22 cellular contexts compared by ENCODE assay signal in genomic region chr1:40909281-40909680, GRCh38. TPM values are rescaled to one million over a fixed set of nuclear protein-coding genes. Genes with fewer than 3 reads are reported as not detected.
DNase-seq lines count a peak whose midpoint lies in the region; ATAC-seq, FAIRE-seq and TF ChIP-seq lines count a peak whose summit lies in the region.
"Had no signal": no experiment of that assay in that cellular context is flagged by ENCODE, and none has a peak within 500 bp of the region (broad histone marks: within the 10 kb centered on the region; RNA-seq: fewer than 3 reads in every experiment).

No MANE protein-coding gene starts in this region.

- H3K27me3 ChIP-seq in HepG2 (ENCODE audit: control insufficient read depth in 1 of 2, insufficient read depth in 2 of 2, low read length in 2 of 2) (no peaks in the 10 kb centered on the region), right lobe of liver (no peaks in the 10 kb centered on the region), upper lobe of right lung (no peaks in the 10 kb centered on the region)
- H3K27me3 ChIP-seq: BLaER1 had no signal

- no peak for TF ChIP-seq EP300 in HepG2 (IDR thresholded peaks at IDR 0.05; ENCODE audit: low read depth in 2 of 2, low read length in 2 of 2)
- no peak for TF ChIP-seq EP300 in HepG2 (CRISPR knock-in tag; IDR thresholded peaks at IDR 0.05; ENCODE audit: borderline replicate concordance)

- TF ChIP-seq POLR2A in HepG2 (IDR thresholded peaks at IDR 0.05; ENCODE audit: insufficient read depth in 1 of 2, low read depth in 2 of 2, low read length in 2 of 2) (no peak), right lobe of liver (IDR thresholded peaks at IDR 0.05) (no peak)

- H3K4me2 ChIP-seq in HepG2 (ENCODE audit: low read depth, low read length), result no peak overlapping the region
- H3K4me2 ChIP-seq: BLaER1 had no signal

- no peaks in the 10 kb centered on the region for H3K27me3 Mint-ChIP-seq in chondrocyte (ENCODE audit: low read depth)
- H3K27me3 Mint-ChIP-seq in T-helper 2 cell treated with Interferon-gamma antibody and Interleukin-4, amounts not matched to agents 5 μg/mL and 100 μg/mL, for 36 hours (ENCODE audit: low read depth), result peaks cover 3% of the 10 kb centered on the region

- ATAC-seq in HepG2 (no peak), right lobe of liver (no peak), upper lobe of right lung (no peak)
- ATAC-seq: CD8-positive, alpha-beta T cell had no signal

- POLR2A ChIA-PET in HepG2 (lab: Yijun Ruan, JAX), result interaction anchor here (1.5 kb wide), 1 partner anchor 47 kb away, joined by 3 read pairs; the partner anchor contains the start of gene CITED4

- H3K4me1 ChIP-seq in HepG2 (ENCODE audit: insufficient read depth, low read length) (peaks cover 31% of the 10 kb centered on the region), right lobe of liver (no peaks in the 10 kb centered on the region), upper lobe of right lung (no peaks in the 10 kb centered on the region)
- H3K4me1 ChIP-seq: Caco-2 had no signal

- no peaks in the 10 kb centered on the region for H3K9me3 Mint-ChIP-seq in chondrocyte (ENCODE audit: low read depth)
- H3K9me3 Mint-ChIP-seq in T-helper 2 cell treated with Interferon-gamma antibody and Interleukin-4, amounts not matched to agents 5 μg/mL and 100 μg/mL, for 36 hours, result no peaks in the 10 kb centered on the region
- H3K9me3 Mint-ChIP-seq: CD4-positive, CD25-positive, alpha-beta regulatory T cell; CD8-positive, alpha-beta T cell; HFFc6 had no signal

- H3K9me3 ChIP-seq in HepG2 (ENCODE audit: low read length) (no peaks in the 10 kb centered on the region), right lobe of liver (no peaks in the 10 kb centered on the region), upper lobe of right lung (no peaks in the 10 kb centered on the region)
- H3K9me3 ChIP-seq: BLaER1, Caco-2, HAP-1 had no signal

- H3K27ac Mint-ChIP-seq in chondrocyte (ENCODE audit: unreplicated experiment), result no peak overlapping the region
- H3K27ac Mint-ChIP-seq in T-helper 2 cell treated with Interferon-gamma antibody and Interleukin-4, amounts not matched to agents 5 μg/mL and 100 μg/mL, for 36 hours, result no peak overlapping the region
- H3K27ac Mint-ChIP-seq: B cell; CD4-positive, CD25-positive, alpha-beta regulatory T cell; CD8-positive, alpha-beta T cell; HFFc6 had no signal

- H3K4me3 ChIP-seq in HepG2 (replicated peaks in 1 of 3; ENCODE audit: insufficient read depth in 1 of 3, low read depth in 2 of 3, low read length in 3 of 3) (no peak overlapping the region), right lobe of liver (no peak overlapping the region), upper lobe of right lung (no peak overlapping the region)
- H3K4me3 ChIP-seq: BLaER1, HAP-1 had no signal

- H3K36me3 ChIP-seq in HepG2 (replicated peaks in 1 of 2; ENCODE audit: control insufficient read depth in 1 of 2, insufficient read depth in 2 of 2, low read length in 2 of 2) (no peaks in the 10 kb centered on the region), right lobe of liver (no peaks in the 10 kb centered on the region), upper lobe of right lung (no peaks in the 10 kb centered on the region)
- H3K36me3 ChIP-seq: BLaER1, HAP-1 had no signal

- H3K79me2 ChIP-seq in HepG2 (ENCODE audit: insufficient read depth, low read length), result no peaks in the 10 kb centered on the region

- no peak overlapping the region for H3K4me3 Mint-ChIP-seq in chondrocyte (ENCODE audit: unreplicated experiment)
- H3K4me3 Mint-ChIP-seq in T-helper 2 cell treated with Interferon-gamma antibody and Interleukin-4, amounts not matched to agents 5 μg/mL and 100 μg/mL, for 36 hours, result no peak overlapping the region
- H3K4me3 Mint-ChIP-seq: B cell; CD4-positive, CD25-positive, alpha-beta regulatory T cell; CD8-positive, alpha-beta T cell; HFFc6 had no signal

- H3K9ac ChIP-seq in HepG2 (ENCODE audit: insufficient read depth, low read depth, low read length), result no peak overlapping the region
- H3K9ac ChIP-seq: BLaER1 had no signal

- intact Hi-C loops in HepG2 (cut with micrococcal nuclease; ENCODE audit: unreplicated experiment), result no loop called here
- intact Hi-C loops in right lobe of liver (cut with DNase I), result no loop called here
- intact Hi-C loops in upper lobe of right lung (cut with DNase I), result no loop called here

- H3K27ac ChIP-seq in HepG2 (ENCODE audit: extremely low read length, insufficient read depth, low read length), result no peak overlapping the region
- no peak overlapping the region for H3K27ac ChIP-seq in right lobe of liver
- H3K27ac ChIP-seq in upper lobe of right lung, result no peak overlapping the region
- H3K27ac ChIP-seq: 22Rv1, BLaER1, C4-2B had no signal

- H3K36me3 Mint-ChIP-seq in chondrocyte (ENCODE audit: low read depth), result no peaks in the 10 kb centered on the region
- H3K36me3 Mint-ChIP-seq in T-helper 2 cell treated with Interferon-gamma antibody and Interleukin-4, amounts not matched to agents 5 μg/mL and 100 μg/mL, for 36 hours (ENCODE audit: low read depth), result no peaks in the 10 kb centered on the region
- H3K36me3 Mint-ChIP-seq: CD4-positive, CD25-positive, alpha-beta regulatory T cell; CD8-positive, alpha-beta T cell had no signal

- DNase-seq in HepG2 (ENCODE audit: low spot score), result no peak
- no peak for DNase-seq in right lobe of liver
- DNase-seq in chondrocyte (ENCODE audit: low spot score), result peak; percentile 13
- peak; percentile 18 for DNase-seq in upper lobe of right lung
- DNase-seq in T-helper 1 cell, result no peak
- DNase-seq in T-helper 2 cell treated with Interferon-gamma antibody and Interleukin-4, amounts not matched to agents 5 μg/mL and 100 μg/mL, for 36 hours (ENCODE audit: low spot score), result no peak
- DNase-seq: Caco-2; CD4-positive, CD25-positive, alpha-beta regulatory T cell; CD8-positive, alpha-beta T cell; DMS153; DND-41; GOT3; HFFc6 had no signal

- WGBS in HepG2 (ENCODE audit: low lambda C conversion rate), result 71% methylated on average over 9 of the region's 9 CpGs
- WGBS in right lobe of liver (ENCODE audit: insufficient coverage, low coverage, low lambda C conversion rate, missing lambda C conversion rate), result 94% methylated on average over 9 of the region's 9 CpGs

- FAIRE-seq in HepG2 (lab: Jason Lieb, UNC), result no peak
- FAIRE-seq: A204.1, G401.6, GM12892, H54 had no signal

- no peak for TF ChIP-seq RAD21 in HepG2 (CRISPR knock-in tag; IDR thresholded peaks at IDR 0.05)

- TF ChIP-seq CTCF in HepG2 (CRISPR knock-in tag; IDR thresholded peaks at IDR 0.05) (no peak), right lobe of liver (IDR thresholded peaks at IDR 0.05) (no peak), chondrocyte (IDR thresholded peaks at IDR 0.05) (no peak), upper lobe of right lung (IDR thresholded peaks at IDR 0.05) (no peak)

- CTCF ChIA-PET in HepG2 (lab: Yijun Ruan, JAX; ENCODE audit: low intra/inter-chr PET ratio, low total read pairs), result no interaction called here

- H4K20me1 ChIP-seq in HepG2 (ENCODE audit: insufficient read depth, low read length), result no peaks in the 10 kb centered on the region
- H4K20me1 ChIP-seq: BLaER1 had no signal

- H2AFZ ChIP-seq in HepG2 (ENCODE audit: low read length), result no peak overlapping the region

- in situ Hi-C loops in HepG2 (cut with HindIII; ENCODE audit: extremely low pct_ligation_motif_present, low pct_unique_long_range_greater_than_20kb), result no loop called here

- no peaks in the 10 kb centered on the region for H3K4me1 Mint-ChIP-seq in chondrocyte (ENCODE audit: low read depth)
- H3K4me1 Mint-ChIP-seq in T-helper 2 cell treated with Interferon-gamma antibody and Interleukin-4, amounts not matched to agents 5 μg/mL and 100 μg/mL, for 36 hours (ENCODE audit: low read depth), result no peaks in the 10 kb centered on the region
- H3K4me1 Mint-ChIP-seq: B cell; CD4-positive, CD25-positive, alpha-beta regulatory T cell had no signal

- BruUV-seq in HepG2 (replicated peaks; lab: Mats Ljungman, UMichigan), result no TSS peak

TF ChIP-seq in HepG2, 621 proteins besides CTCF, POLR2A, EP300 and RAD21:
- TF ChIP-seq ZFP82 (CRISPR knock-in tag; IDR thresholded peaks at IDR 0.05; ENCODE audit: borderline replicate concordance) (no peak), CEBPB (IDR thresholded peaks at IDR 0.05; ENCODE audit: borderline replicate concordance, low read depth, low read length) (peak; percentile 39; the same call in 1 of the 2 replicates)

RNA-seq across cellular contexts. Expression of gene CITED4, which starts 47.1 kb away (rescaled TPM):
- total RNA-seq in HepG2 (2016; rRNA removed; fragmentation: Illumina TruSeq; extraction: Trizol) (5.8 and 9.9 TPM in 2 replicates), right lobe of liver (100 to 1,000 TPM in 1 of 6 experiments, 10 to 100 TPM in 5; 19.0 to 116 (median 25.8) TPM), chondrocyte (12.4 to 30.5 TPM (median 30.1 TPM) in 3 replicates), upper lobe of right lung (23.2 TPM)
- 8.5 and 9.6 TPM in 2 replicates for total RNA-seq in HepG2 (2016; cell fraction: cytosol; rRNA removed; fragmentation: Illumina TruSeq; extraction: Trizol; ENCODE audit: low read depth)
- 6.5 and 9.1 TPM in 2 replicates for total RNA-seq in HepG2 (2016; cell fraction: insoluble cytoplasmic fraction; rRNA removed; fragmentation: Illumina TruSeq; extraction: Trizol)
- total RNA-seq in HepG2 (2016; cell fraction: membrane; rRNA removed; fragmentation: Illumina TruSeq; extraction: Trizol), result 11.1 and 14.4 TPM in 2 replicates
- 4.1 and 4.2 TPM in 2 replicates for total RNA-seq in HepG2 (2016; cell fraction: nucleus; rRNA removed; fragmentation: Illumina TruSeq; extraction: Trizol)
- polyA plus RNA-seq in HepG2 (2011; rRNA removed), result 1.5 and 2.0 TPM in 2 replicates
- polyA plus RNA-seq in HepG2 (2011; cell fraction: cytosol; rRNA removed), result 1.7 and 3.5 TPM in 2 replicates
- 3.7 and 3.9 TPM in 2 replicates for polyA plus RNA-seq in HepG2 (2011; cell fraction: nucleus; rRNA removed)
- 5.5 and 6.8 TPM in 2 replicates for polyA plus RNA-seq in HepG2 (2012)
- 9.0 and 13.1 TPM in 2 replicates for polyA plus RNA-seq in HepG2 (2016; cell fraction: cytosol; fragmentation: Illumina TruSeq; extraction: Trizol; ENCODE audit: low read depth)
- 11.7 and 13.4 TPM in 2 replicates for polyA plus RNA-seq in HepG2 (2016; cell fraction: insoluble cytoplasmic fraction; fragmentation: Illumina TruSeq; extraction: Trizol; ENCODE audit: low read depth)
- 14.8 and 15.5 TPM in 2 replicates for polyA plus RNA-seq in HepG2 (2016; cell fraction: membrane; fragmentation: Illumina TruSeq; extraction: Trizol; ENCODE audit: low read depth)
- polyA plus RNA-seq in HepG2 (2016; cell fraction: nucleus; fragmentation: Illumina TruSeq; extraction: Trizol; ENCODE audit: insufficient read depth, low read depth), result 13.0 and 14.6 TPM in 2 replicates
- polyA minus RNA-seq in HepG2 (2011; rRNA and poly(A)+ RNA removed; ENCODE audit: low replicate concordance), result 1.8 and 1.9 TPM in 2 replicates
- polyA minus RNA-seq in HepG2 (2011; cell fraction: cytosol; rRNA and poly(A)+ RNA removed), result 3.7 and 5.4 TPM in 2 replicates
- polyA minus RNA-seq in HepG2 (2011; cell fraction: nucleus; rRNA and poly(A)+ RNA removed), result 1.6 and 2.2 TPM in 2 replicates

Comparison
In these comparisons a context has a peak if more than half of its experiments do, and no peak if none do; other contexts are left out.
1. DNase-seq: peak in chondrocyte (single experiment) and upper lobe of right lung (single experiment); none in HepG2 (single experiment), right lobe of liver (0 of 3), T-helper 1 cell (0 of 5) and T-helper 2 cell treated with Interferon-gamma antibody and Interleukin-4, amounts not matched to agents 5 μg/mL and 100 μg/mL, for 36 hours (single experiment).